Comparison of ENCODE assay signal across 8 cellular contexts in genomic region chr3:157174616-157175498, GRCh38. TPM values are rescaled to one million over a fixed set of nuclear protein-coding genes. Genes with fewer than 3 reads are reported as not detected.
DNase-seq lines count a peak whose midpoint lies in the region; ATAC-seq and TF ChIP-seq lines count a peak whose summit lies in the region.

No MANE protein-coding gene starts in this region.

- H3K4me1 ChIP-seq in KMS-11 (ENCODE audit: low read depth, poor library complexity, severe bottlenecking) (peaks cover 32% of the 10 kb centered on the region), Panc1 (ENCODE audit: control insufficient read depth, insufficient read depth, low read length) (peaks cover 14% of the 10 kb centered on the region), mucosa of stomach (ENCODE audit: control insufficient read depth, insufficient read depth, low read length) (peaks cover 11% of the 10 kb centered on the region)

- no peaks in the 10 kb centered on the region for H3K27me3 Mint-ChIP-seq in activated T-cell treated with anti-CD3 and anti-CD28 coated beads, Interleukin-2, amount 50 U/mL, for 72 hours (ENCODE audit: low read depth)

- H3K27ac Mint-ChIP-seq in activated T-cell treated with anti-CD3 and anti-CD28 coated beads, Interleukin-2, amount 50 U/mL, for 72 hours = peak overlapping the region; percentile 96

- CTCF ChIA-PET in Panc1 (lab: Charles Lee) = interaction anchor here (0.5 to 1.3 kb wide), 3 partner anchors 15 to 914 kb away, joined by 3 to 8 read pairs (median 4); partner anchors contain the start of gene CCNL1

- in situ Hi-C loops in Panc1 (cut with HindIII; ENCODE audit: low pct_unique_long_range_greater_than_20kb, low sequenced_read_pairs) = no loop called here

- no peaks in the 10 kb centered on the region for H3K9me3 Mint-ChIP-seq in activated T-cell treated with anti-CD3 and anti-CD28 coated beads, Interleukin-2, amount 50 U/mL, for 72 hours

- H3K4me3 ChIP-seq in KMS-11 (IDR thresholded peaks at IDR 0.05; ENCODE audit: insufficient read depth, low read depth, low read length) = peak overlapping the region; percentile 88
- peak overlapping the region; percentile 86 to 91 for H3K4me3 ChIP-seq in Panc1 (ENCODE audit: low read depth in 2 of 2, low read length in 2 of 2)
- peak overlapping the region; percentile 94 for H3K4me3 ChIP-seq in mucosa of stomach (ENCODE audit: low read length)

- peaks cover 32% of the 10 kb centered on the region for H3K4me1 Mint-ChIP-seq in activated T-cell treated with anti-CD3 and anti-CD28 coated beads, Interleukin-2, amount 50 U/mL, for 72 hours (ENCODE audit: low read depth)

- POLR2A ChIA-PET in Panc1 (lab: Charles Lee) = interaction anchor here (0.6 to 3.4 kb wide), 8 partner anchors 12 to 375 kb away, joined by 3 to 59 read pairs (median 3); partner anchors contain the start of gene CCNL1

- H3K9ac ChIP-seq in KMS-11 (peak overlapping the region; percentile 84), mucosa of stomach (ENCODE audit: low read length) (peak overlapping the region; percentile 97)

- H3K9me3 ChIP-seq in Panc1 (ENCODE audit: control insufficient read depth, insufficient read depth, low read depth, low read length) = no peaks in the 10 kb centered on the region
- H3K9me3 ChIP-seq in mucosa of stomach (ENCODE audit: control insufficient read depth, low read length) = no peaks in the 10 kb centered on the region

- intact Hi-C loops in Panc1 (cut with micrococcal nuclease; ENCODE audit: unreplicated experiment) = loop anchor here (1.0 kb wide), 1 partner anchor 15 kb away; the partner anchor contains the start of gene CCNL1

- H3K27ac ChIP-seq in KMS-11 = peak overlapping the region; percentile 95
- peak overlapping the region; percentile 100 for H3K27ac ChIP-seq in Panc1 (ENCODE audit: low read length)

- H3K27me3 ChIP-seq in KMS-11 (ENCODE audit: insufficient read depth, low read depth) (no peaks in the 10 kb centered on the region), Panc1 (ENCODE audit: control insufficient read depth, insufficient read depth, low read length) (no peaks in the 10 kb centered on the region), mucosa of stomach (ENCODE audit: control insufficient read depth, insufficient read depth, low read length) (no peaks in the 10 kb centered on the region)

- no peaks in the 10 kb centered on the region for H3K36me3 ChIP-seq in KMS-11 (ENCODE audit: insufficient read depth)
- H3K36me3 ChIP-seq in Panc1 (ENCODE audit: control insufficient read depth, insufficient read depth, low read length) = no peaks in the 10 kb centered on the region
- H3K36me3 ChIP-seq in mucosa of stomach (ENCODE audit: control insufficient read depth, insufficient read depth, low read length) = no peaks in the 10 kb centered on the region

- H3K4me2 ChIP-seq in KMS-11 = peak overlapping the region; percentile 95

- peak overlapping the region; percentile 89 for H2AFZ ChIP-seq in KMS-11 (ENCODE audit: low read depth)

- no peaks in the 10 kb centered on the region for H4K20me1 ChIP-seq in KMS-11 (ENCODE audit: insufficient read depth)

- peaks cover 11 to 25% of the 10 kb centered on the region in 2 donors for H3K36me3 Mint-ChIP-seq in activated T-cell treated with anti-CD3 and anti-CD28 coated beads, Interleukin-2, amount 50 U/mL, for 72 hours (ENCODE audit: insufficient read depth in 2 of 2)

- peaks cover 10% of the 10 kb centered on the region; the same call in 1 of the 2 replicates for H3K79me2 ChIP-seq in KMS-11 (ENCODE audit: insufficient read depth, low read depth)

- TF ChIP-seq CTCF in KMS-11 (conservative IDR thresholded peaks at IDR 0.05; ENCODE audit: low read depth, low read length) = no peak
- TF ChIP-seq CTCF in Panc1 (IDR thresholded peaks at IDR 0.05) = no peak

- peak; percentile 99 for DNase-seq in DMS79 treated with DMSO at 0.1 percent for 48 hours (lab: John Stamatoyannopoulos, UW)
- DNase-seq in Panc1 (ENCODE audit: low read depth, low spot score) = peak; percentile 92
- DNase-seq in activated T-cell treated with anti-CD3 and anti-CD28 coated beads, Interleukin-2, amount 50 U/mL, for 72 hours = peak; percentile 97 to 98
- peak; percentile 99 for DNase-seq in stimulated activated CD8-positive, alpha-beta memory T cell treated with anti-CD3 and anti-CD28 coated beads, Interleukin-4, amount 100 ng/mL, for 48 hours

- peak overlapping the region; percentile 81 to 96 for H3K4me3 Mint-ChIP-seq in activated T-cell treated with anti-CD3 and anti-CD28 coated beads, Interleukin-2, amount 50 U/mL, for 72 hours

- no TSS peak for BruUV-seq in Panc1 (replicated peaks; lab: Mats Ljungman, UMichigan)

- ATAC-seq in GM21786 (IDR thresholded peaks at IDR 0.05; ENCODE audit: unreplicated experiment) (peak; percentile 93), Panc1 (peak; percentile 97), esophagus mucosa (peak; percentile 100)
- ATAC-seq in activated T-cell treated with anti-CD3 and anti-CD28 coated beads, Interleukin-2, amount 50 U/mL, for 72 hours (replicated peaks in 1 of 2) = peak; percentile 97 to 98

RNA-seq across cellular contexts. Expression of gene CCNL1, which starts 14.9 kb away (rescaled TPM):
- total RNA-seq in Panc1 (2021; ENCODE audit: unreplicated experiment) (118 TPM), esophagus mucosa (59.5 TPM)
- 48.3 TPM for polyA plus RNA-seq in Panc1 (2012; ENCODE audit: insufficient read length)
- 100 to 1,000 TPM; 248 to 315 TPM for total RNA-seq in activated T-cell treated with anti-CD3 and anti-CD28 coated beads, Interleukin-2, amount 50 U/mL, for 72 hours

Comparison
In these comparisons a context has a peak if more than half of its experiments do, and no peak if none do; other contexts are left out.
1. Peak in every context shown above with its lines: DNase-seq, ATAC-seq, H3K4me3 ChIP-seq and H3K27ac ChIP-seq.